12 cellular contexts compared by ENCODE assay signal in the genomic region with DNA sequence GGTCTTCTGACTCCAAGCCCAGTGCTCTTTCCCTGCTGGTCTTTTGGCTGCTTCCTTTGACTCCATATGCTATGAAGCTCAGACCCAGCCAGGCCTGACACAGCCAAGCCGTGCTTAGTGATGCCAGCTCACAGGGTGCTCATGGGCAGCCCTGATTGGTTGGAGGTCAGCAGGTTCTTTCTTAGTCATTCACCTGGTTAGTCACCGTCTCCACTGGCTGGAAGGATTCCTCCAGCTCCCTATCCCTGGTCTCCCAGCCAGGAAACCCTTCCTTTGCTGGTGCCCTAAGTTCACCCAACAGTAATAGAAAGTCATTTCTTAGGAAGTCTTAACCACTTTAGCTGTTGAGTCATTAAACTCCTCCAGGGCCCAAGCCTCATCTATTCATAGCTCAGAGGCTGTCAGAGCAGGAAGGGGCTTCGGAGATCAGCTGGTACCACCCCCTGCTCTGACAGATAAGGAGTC. TPM values are rescaled to one million over a fixed set of nuclear protein-coding genes. Genes with fewer than 3 reads are reported as not detected.
A peak's percentile ranks its signal among the peaks of the same experiment; 100 is the strongest.
DNase-seq lines count a peak whose midpoint lies in the region; ATAC-seq, FAIRE-seq and TF ChIP-seq lines count a peak whose summit lies in the region.
"Had no signal": no experiment of that assay in that cellular context is flagged by ENCODE, and none has a peak within 500 bp of the region (broad histone marks: within the 10 kb centered on the region; RNA-seq: fewer than 3 reads in every experiment).

No MANE protein-coding gene starts in this region.

- H3K27me3 ChIP-seq in GM23248 (replicated peaks; ENCODE audit: insufficient read depth) (peaks cover 20% of the 10 kb centered on the region), SJCRH30 (peaks cover 29% of the 10 kb centered on the region)

- H3K9me2 ChIP-seq in GM23248 (ENCODE audit: insufficient read depth), result no peaks in the 10 kb centered on the region

- peak; percentile 78 to 86 for ATAC-seq in A549

- H3K9me3 ChIP-seq in A549 (no peaks in the 10 kb centered on the region), GM23248 (ENCODE audit: low read depth) (no peaks in the 10 kb centered on the region), SJCRH30 (replicated peaks) (no peaks in the 10 kb centered on the region)

- no peaks in the 10 kb centered on the region for H4K20me1 ChIP-seq in GM23248 (ENCODE audit: insufficient read depth)

- TF ChIP-seq RAD21 in A549 (conservative IDR thresholded peaks at IDR 0.05 in 1 of 2, IDR thresholded peaks at IDR 0.05 in 1 of 2), result no peak

- TF ChIP-seq CTCF in A549 (IDR thresholded peaks at IDR 0.05), result no peak

- no peak for TF ChIP-seq EP300 in A549 (IDR thresholded peaks at IDR 0.05)

- H3K4me1 ChIP-seq in A549, result peaks cover 25% of the 10 kb centered on the region
- H3K4me1 ChIP-seq in GM23248 (ENCODE audit: insufficient read depth), result peaks cover 11% of the 10 kb centered on the region
- H3K4me1 ChIP-seq in SJCRH30, result no peaks in the 10 kb centered on the region

- H3K9ac ChIP-seq in GM23248, result no peak overlapping the region

- in situ Hi-C loops in GM23248 (cut with MboI), result no loop called here

- H3K79me2 ChIP-seq in GM23248 (ENCODE audit: insufficient read depth), result no peaks in the 10 kb centered on the region

- H3K4me3 ChIP-seq in A549 (no peak overlapping the region), GM23248 (no peak overlapping the region), SJCRH30 (no peak overlapping the region)
- H3K4me3 ChIP-seq: dorsolateral prefrontal cortex, skin epidermis had no signal

- H3K4me2 ChIP-seq in A549 (peak overlapping the region; percentile 41), GM23248 (ENCODE audit: unreplicated experiment) (no peak overlapping the region)

- CTCF ChIA-PET in A549 (lab: Yijun Ruan, JAX) (interaction anchor here (0.9 to 4.0 kb wide), 7 partner anchors 14 to 118 kb away, joined by 4 to 27 read pairs (median 5); no protein-coding TSS in a partner anchor), HEK293T (lab: Yijun Ruan, JAX) (no interaction called here)

- peak; percentile 36 for FAIRE-seq in A549 (lab: Jason Lieb, UNC)

- DNase-seq in A549 (ENCODE audit: low read depth in 1 of 2, low spot score in 1 of 2) (peak; percentile 83 to 87), GM23248 (peak; percentile 98), SW 1271 (lab: John Stamatoyannopoulos, UW) (peak; percentile 89 to 93), glomerular visceral epithelial cell (ENCODE audit: extremely low spot score) (peak; percentile 94), D341Med (ENCODE audit: low spot score) (no peak), CD1c-positive myeloid dendritic cell (ENCODE audit: extremely low spot score) (no peak), HEK293T (ENCODE audit: extremely low spot score) (no peak), SJCRH30 (no peak)
- DNase-seq: DND-41, NCI-H1105 treated with DMSO at 0.1 percent for 48 hours had no signal

- 0% methylated on average over 3 of the region's 3 CpGs for WGBS in A549 (ENCODE audit: missing lambda C conversion rate)
- WGBS in GM23248 (ENCODE audit: low coverage in 1 of 2, low lambda C conversion rate in 2 of 2, missing lambda C conversion rate in 2 of 2), 2 experiments, result 2 to 4% methylated on average over 3 of the region's 3 CpGs

- no peak overlapping the region for H2AFZ ChIP-seq in GM23248

- H3K27ac ChIP-seq in A549 (peak overlapping the region; percentile 43 to 72; a peak in 5 of 6 replicates), GM23248 (peak overlapping the region; percentile 49), SJCRH30 (no peak overlapping the region)
- H3K27ac ChIP-seq: skin epidermis had no signal

- no peak for TF ChIP-seq POLR2A in A549 (IDR thresholded peaks at IDR 0.05; ENCODE audit: low read length)

- H3F3A ChIP-seq in GM23248 (ENCODE audit: insufficient read depth), result peaks cover 6% of the 10 kb centered on the region; the same call in 1 of the 2 replicates

- POLR2A ChIA-PET in A549 (lab: Yijun Ruan, JAX) (interaction anchor here (1.1 to 1.2 kb wide), 3 partner anchors 15 to 28 kb away, joined by 3 to 5 read pairs (median 4); no protein-coding TSS in a partner anchor), HEK293T (lab: Yijun Ruan, JAX) (no interaction called here)

- H3K36me3 ChIP-seq in GM23248 (ENCODE audit: low read depth), result no peaks in the 10 kb centered on the region
- H3K36me3 ChIP-seq in SJCRH30, result no peaks in the 10 kb centered on the region

TF ChIP-seq in A549, 52 proteins besides CTCF, POLR2A, EP300 and RAD21:
- TF ChIP-seq, protein P1, sequence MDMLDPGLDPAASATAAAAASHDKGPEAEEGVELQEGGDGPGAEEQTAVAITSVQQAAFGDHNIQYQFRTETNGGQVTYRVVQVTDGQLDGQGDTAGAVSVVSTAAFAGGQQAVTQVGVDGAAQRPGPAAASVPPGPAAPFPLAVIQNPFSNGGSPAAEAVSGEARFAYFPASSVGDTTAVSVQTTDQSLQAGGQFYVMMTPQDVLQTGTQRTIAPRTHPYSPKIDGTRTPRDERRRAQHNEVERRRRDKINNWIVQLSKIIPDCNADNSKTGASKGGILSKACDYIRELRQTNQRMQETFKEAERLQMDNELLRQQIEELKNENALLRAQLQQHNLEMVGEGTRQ (IDR thresholded peaks at IDR 0.05), result peak; percentile 76
- TF ChIP-seq FOSL2 (IDR thresholded peaks at IDR 0.05) (peak; percentile 46), FOSL2 (CRISPR knock-in tag; IDR thresholded peaks at IDR 0.05) (peak; percentile 52), NFE2L2 (conservative IDR thresholded peaks at IDR 0.05; ENCODE audit: low read length) (no peak)

TF ChIP-seq in HEK293T, 16 proteins besides CTCF, POLR2A, EP300 and RAD21:
- TF ChIP-seq ARNT (IDR thresholded peaks at IDR 0.05) (no peak), L3MBTL2 (conservative IDR thresholded peaks at IDR 0.05) (no peak), HDGF (IDR thresholded peaks at IDR 0.05; ENCODE audit: borderline replicate concordance) (no peak), ZNF384 (IDR thresholded peaks at IDR 0.05) (no peak), ELF4 (IDR thresholded peaks at IDR 0.05) (no peak), TARDBP (IDR thresholded peaks at IDR 0.05) (no peak), SP1 (IDR thresholded peaks at IDR 0.05) (no peak), CTBP1 (IDR thresholded peaks at IDR 0.05; ENCODE audit: borderline replicate concordance) (no peak), SUZ12 (IDR thresholded peaks at IDR 0.05) (no peak), FOXA1 (IDR thresholded peaks at IDR 0.05) (no peak), NFRKB (IDR thresholded peaks at IDR 0.05) (no peak), FOXM1 (IDR thresholded peaks at IDR 0.05; ENCODE audit: borderline replicate concordance) (no peak), BHLHE40 (IDR thresholded peaks at IDR 0.05; ENCODE audit: borderline replicate concordance) (no peak), LEF1 (IDR thresholded peaks at IDR 0.05; ENCODE audit: borderline replicate concordance) (no peak), FOXK2 (IDR thresholded peaks at IDR 0.05) (no peak)
- TF ChIP-seq, protein P2, sequence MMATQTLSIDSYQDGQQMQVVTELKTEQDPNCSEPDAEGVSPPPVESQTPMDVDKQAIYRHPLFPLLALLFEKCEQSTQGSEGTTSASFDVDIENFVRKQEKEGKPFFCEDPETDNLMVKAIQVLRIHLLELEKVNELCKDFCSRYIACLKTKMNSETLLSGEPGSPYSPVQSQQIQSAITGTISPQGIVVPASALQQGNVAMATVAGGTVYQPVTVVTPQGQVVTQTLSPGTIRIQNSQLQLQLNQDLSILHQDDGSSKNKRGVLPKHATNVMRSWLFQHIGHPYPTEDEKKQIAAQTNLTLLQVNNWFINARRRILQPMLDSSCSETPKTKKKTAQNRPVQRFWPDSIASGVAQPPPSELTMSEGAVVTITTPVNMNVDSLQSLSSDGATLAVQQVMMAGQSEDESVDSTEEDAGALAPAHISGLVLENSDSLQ (IDR thresholded peaks at IDR 0.05), result no peak

RNA-seq across cellular contexts. Expression of a gene that starts 3.9 kb away (rescaled TPM):
- polyA plus RNA-seq in A549 (2011; rRNA removed), result 2.8 and 3.5 TPM in 2 replicates
- 2.0 and 3.4 TPM in 2 replicates for polyA plus RNA-seq in A549 (2012; cell fraction: cytosol; rRNA removed)
- 1.7 and 2.9 TPM in 2 replicates for polyA plus RNA-seq in A549 (2012; cell fraction: nucleus; rRNA removed)
- 1.6 to 3.4 TPM (median 2.4 TPM) in 3 replicates for polyA plus RNA-seq in A549 (2017; fragmentation: RNase III; extraction: RNeasy Plus Mini Kit Qiagen cat#74134 plus additional on column Dnase treatment)
- polyA minus RNA-seq in A549 (2011; rRNA and poly(A)+ RNA removed), result 4.1 TPM in 2 replicates
- not detected in 2 replicates for total RNA-seq in GM23248 (2014; rRNA removed; shearing (Covaris generic))
- polyA plus RNA-seq in GM23248 (2016; fragmentation: Nextera tagmentation; extraction: Ambion mirVana), result 0.04 TPM in 1 of 2 replicates, not detected in the other
- 0.02 and 0.08 TPM in 2 replicates for total RNA-seq in SJCRH30 (2014; rRNA removed; shearing (Covaris generic))

RNA-seq across cellular contexts. Expression of a gene that starts 55.2 kb away (rescaled TPM):
- 1.0 and 2.7 TPM in 2 replicates for polyA plus RNA-seq in A549 (2011; rRNA removed)
- polyA plus RNA-seq in A549 (2012; cell fraction: cytosol; rRNA removed), result 0.29 TPM in 2 replicates
- 0.24 TPM in 1 of 2 replicates, not detected in the other for polyA plus RNA-seq in A549 (2012; cell fraction: nucleus; rRNA removed)
- 0.30 to 0.76 TPM in 2 of 3 replicates, not detected in the other for polyA plus RNA-seq in A549 (2017; fragmentation: RNase III; extraction: RNeasy Plus Mini Kit Qiagen cat#74134 plus additional on column Dnase treatment)
- 0.58 TPM in 1 of 2 replicates, not detected in the other for polyA minus RNA-seq in A549 (2011; rRNA and poly(A)+ RNA removed)
- total RNA-seq in GM23248 (2014; rRNA removed; shearing (Covaris generic)), result not detected in 2 replicates
- polyA plus RNA-seq in GM23248 (2016; fragmentation: Nextera tagmentation; extraction: Ambion mirVana), result not detected in 2 replicates
- not detected in 2 replicates for total RNA-seq in SJCRH30 (2014; rRNA removed; shearing (Covaris generic))

Comparison
In these comparisons a context has a peak if more than half of its experiments do, and no peak if none do; other contexts are left out.
1. DNase-seq: peak in A549 (2 of 2), GM23248 (single experiment), SW 1271 (2 of 2) and glomerular visceral epithelial cell (single experiment); none in D341Med (single experiment), CD1c-positive myeloid dendritic cell (single experiment), HEK293T (single experiment) and SJCRH30 (0 of 2).